In the genomic region with DNA sequence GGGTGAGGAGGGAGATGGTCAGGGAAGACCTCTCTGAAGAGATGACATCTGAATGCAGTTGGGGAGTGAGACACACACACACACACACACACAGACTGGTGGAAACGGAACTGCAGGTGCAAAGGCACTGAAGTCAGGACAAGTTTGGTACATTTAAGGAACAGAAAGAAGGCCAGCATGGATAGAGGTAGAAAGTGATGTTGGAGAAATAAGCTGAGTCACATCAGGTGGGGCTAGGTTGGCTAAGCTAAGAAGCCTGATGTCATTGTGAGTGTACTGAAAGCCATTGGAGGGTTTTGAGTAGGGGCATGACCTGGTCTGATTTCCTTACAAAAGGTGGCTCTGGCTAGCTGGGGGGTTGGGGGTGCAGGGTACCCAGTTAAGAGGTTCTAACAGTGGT, we compare ENCODE assay signal across 19 cellular contexts. TPM values are rescaled to one million over a fixed set of nuclear protein-coding genes. Genes with fewer than 3 reads are reported as not detected.
A peak's percentile ranks its signal among the peaks of the same experiment; 100 is the strongest.
DNase-seq lines count a peak whose midpoint lies in the region; ATAC-seq and TF ChIP-seq lines count a peak whose summit lies in the region.
"Had no signal": no experiment of that assay in that cellular context is flagged by ENCODE, and none has a peak within 500 bp of the region (broad histone marks: within the 10 kb centered on the region; RNA-seq: fewer than 3 reads in every experiment).

No MANE protein-coding gene starts in this region.

- H3K36me3 Mint-ChIP-seq in activated CD4-positive, alpha-beta T cell treated with anti-CD3 and anti-CD28 coated beads for 36 hours (ENCODE audit: low read depth), result no peaks in the 10 kb centered on the region
- H3K36me3 Mint-ChIP-seq in activated CD4-positive, alpha-beta T cell treated with anti-CD3 and anti-CD28 coated beads, Interleukin-2, amount 10 ng/mL, durations not matched to agents 7 days and 5 days (ENCODE audit: low read depth), result peaks cover 1% of the 10 kb centered on the region
- H3K36me3 Mint-ChIP-seq: CD14-positive monocyte, natural killer cell had no signal

- peak overlapping the region; percentile 8 for H3K27ac Mint-ChIP-seq in activated CD4-positive, alpha-beta T cell treated with anti-CD3 and anti-CD28 coated beads for 36 hours
- H3K27ac Mint-ChIP-seq in activated CD4-positive, alpha-beta T cell treated with anti-CD3 and anti-CD28 coated beads, Interleukin-2, amount 10 ng/mL, durations not matched to agents 7 days and 5 days, result no peak overlapping the region

- H3K4me3 Mint-ChIP-seq in activated CD4-positive, alpha-beta T cell treated with anti-CD3 and anti-CD28 coated beads for 36 hours, result no peak overlapping the region
- H3K4me3 Mint-ChIP-seq in activated CD4-positive, alpha-beta T cell treated with anti-CD3 and anti-CD28 coated beads, Interleukin-2, amount 10 ng/mL, durations not matched to agents 7 days and 5 days, result no peak overlapping the region
- H3K4me3 Mint-ChIP-seq: CD14-positive monocyte, natural killer cell had no signal

- BruUV-seq in PC-3 (replicated peaks; lab: Mats Ljungman, UMichigan), result no TSS peak

- peak overlapping the region; percentile 67 for H3K4me2 ChIP-seq in PC-3 (ENCODE audit: low read length)

- H2AFZ ChIP-seq in PC-3 (ENCODE audit: low read length), result no peak overlapping the region

- H3K4me1 ChIP-seq in PC-3 (ENCODE audit: insufficient read depth, low read length), result peaks cover 31% of the 10 kb centered on the region
- H3K4me1 ChIP-seq in body of pancreas, result peaks cover 20% of the 10 kb centered on the region
- H3K4me1 ChIP-seq: psoas muscle had no signal

- H3K4me3 ChIP-seq in PC-3 (ENCODE audit: low read length), result no peak overlapping the region
- H3K4me3 ChIP-seq in body of pancreas, result no peak overlapping the region
- H3K4me3 ChIP-seq: heart left ventricle, psoas muscle had no signal

- ATAC-seq in activated CD4-positive, alpha-beta T cell treated with anti-CD3 and anti-CD28 coated beads for 36 hours, result no peak
- ATAC-seq in PC-3 (peak; percentile 33; the same call in 1 of the 2 replicates), body of pancreas (no peak)
- ATAC-seq: heart left ventricle, natural killer cell, psoas muscle had no signal

- peak overlapping the region; percentile 18; the same call in 1 of the 2 replicates for H3K9ac ChIP-seq in PC-3 (ENCODE audit: low read length)

- peaks cover 33% of the 10 kb centered on the region for H3K4me1 Mint-ChIP-seq in activated CD4-positive, alpha-beta T cell treated with anti-CD3 and anti-CD28 coated beads for 36 hours
- peaks cover 30% of the 10 kb centered on the region for H3K4me1 Mint-ChIP-seq in activated CD4-positive, alpha-beta T cell treated with anti-CD3 and anti-CD28 coated beads, Interleukin-2, amount 10 ng/mL, durations not matched to agents 7 days and 5 days

- CTCF ChIA-PET in activated CD4-positive, alpha-beta T cell treated with anti-CD3 and anti-CD28 coated beads for 36 hours (lab: Charles Lee), result interaction anchor here (0.6 to 1.4 kb wide), 4 partner anchors 15 to 251 kb away, joined by 3 to 4 read pairs (median 4); partner anchors contain the start of gene HDHD3
- CTCF ChIA-PET in activated CD4-positive, alpha-beta T cell treated with anti-CD3 and anti-CD28 coated beads, Interleukin-2, amount 10 ng/mL, durations not matched to agents 7 days and 5 days (lab: Charles Lee), result interaction anchor here (0.6 to 5.2 kb wide), 4 partner anchors 11 to 49 kb away, joined by 3 to 34 read pairs (median 18); partner anchors contain the start of genes ALAD and WDR31
- CTCF ChIA-PET in PC-3 (lab: Charles Lee), result no interaction called here

- H3K9me2 ChIP-seq in PC-3 (replicated peaks; ENCODE audit: low read length), result no peaks in the 10 kb centered on the region

- no peak for TF ChIP-seq POLR2A in body of pancreas (IDR thresholded peaks at IDR 0.05)

- H4K20me1 ChIP-seq in PC-3 (ENCODE audit: low read length), result no peaks in the 10 kb centered on the region

- 50 to 77% methylated on average over 1 of the region's 1 CpG for WGBS in body of pancreas, 2 donors

- H3K79me2 ChIP-seq in PC-3 (ENCODE audit: low read length), result peaks cover 17% of the 10 kb centered on the region

- H3K27me3 Mint-ChIP-seq in activated CD4-positive, alpha-beta T cell treated with anti-CD3 and anti-CD28 coated beads for 36 hours, result peaks cover 44% of the 10 kb centered on the region
- H3K27me3 Mint-ChIP-seq in activated CD4-positive, alpha-beta T cell treated with anti-CD3 and anti-CD28 coated beads, Interleukin-2, amount 10 ng/mL, durations not matched to agents 7 days and 5 days, result peaks cover 23% of the 10 kb centered on the region

- POLR2A ChIA-PET in activated CD4-positive, alpha-beta T cell treated with anti-CD3 and anti-CD28 coated beads for 36 hours (lab: Charles Lee), result interaction anchor here (0.6 kb wide), 1 partner anchor 226 kb away, joined by 3 read pairs; no protein-coding TSS in a partner anchor
- POLR2A ChIA-PET in activated CD4-positive, alpha-beta T cell treated with anti-CD3 and anti-CD28 coated beads, Interleukin-2, amount 10 ng/mL, durations not matched to agents 7 days and 5 days (lab: Charles Lee), result interaction anchor here (0.6 kb wide), 1 partner anchor 14 kb away, joined by 3 read pairs; no protein-coding TSS in a partner anchor
- POLR2A ChIA-PET in PC-3 (lab: Charles Lee; ENCODE audit: unreplicated experiment), result no interaction called here

- H3K9me3 ChIP-seq in PC-3 (ENCODE audit: low read length) (no peaks in the 10 kb centered on the region), body of pancreas (no peaks in the 10 kb centered on the region)
- H3K9me3 ChIP-seq: heart left ventricle, psoas muscle had no signal

- no peaks in the 10 kb centered on the region for H3K36me3 ChIP-seq in PC-3 (ENCODE audit: low read depth, low read length)
- H3K36me3 ChIP-seq in body of pancreas (replicated peaks in 1 of 2; ENCODE audit: insufficient read depth in 1 of 2, low read depth in 2 of 2), result no peaks in the 10 kb centered on the region
- H3K36me3 ChIP-seq: heart left ventricle had no signal

- no peak for DNase-seq in activated CD4-positive, alpha-beta T cell treated with anti-CD3 and anti-CD28 coated beads for 36 hours
- no peak for DNase-seq in activated CD4-positive, alpha-beta T cell treated with anti-CD3 and anti-CD28 coated beads, Interleukin-2, amount 10 ng/mL, durations not matched to agents 7 days and 5 days
- DNase-seq in PC-3, result peak; percentile 53
- DNase-seq in kidney tubule cell (ENCODE audit: low spot score), result peak; percentile 63
- no peak for DNase-seq in ecto neural progenitor cell (ENCODE audit: low spot score)
- no peak for DNase-seq in body of pancreas
- DNase-seq: activated CD4-positive, alpha-beta T cell treated with anti-CD3 and anti-CD28 coated beads for 1 hour; activated T-cell treated with anti-CD3 and anti-CD28 coated beads for 4 hours; DMS153; HCEC 1CT; heart left ventricle; natural killer cell; NCI-H2029; psoas muscle; stimulated activated CD4-positive, alpha-beta T cell treated with anti-CD3 and anti-CD28 coated beads, Interleukin-12 subunit alpha, Interleukin-12 subunit beta, amount 100 ng/mL, for 4 hours; T1000 had no signal

- no peaks in the 10 kb centered on the region for H3F3A ChIP-seq in PC-3 (ENCODE audit: low read length, unreplicated experiment)

- no peaks in the 10 kb centered on the region for H3K9me3 Mint-ChIP-seq in activated CD4-positive, alpha-beta T cell treated with anti-CD3 and anti-CD28 coated beads for 36 hours (ENCODE audit: low read depth)
- no peaks in the 10 kb centered on the region for H3K9me3 Mint-ChIP-seq in activated CD4-positive, alpha-beta T cell treated with anti-CD3 and anti-CD28 coated beads, Interleukin-2, amount 10 ng/mL, durations not matched to agents 7 days and 5 days
- H3K9me3 Mint-ChIP-seq: CD14-positive monocyte, natural killer cell had no signal

- intact Hi-C loops in activated CD4-positive, alpha-beta T cell treated with anti-CD3 and anti-CD28 coated beads for 36 hours (cut with DNase I, micrococcal nuclease), result no loop called here
- intact Hi-C loops in PC-3 (cut with micrococcal nuclease) (no loop called here), body of pancreas (cut with DNase I) (no loop called here)

- TF ChIP-seq CTCF in PC-3 (conservative IDR thresholded peaks at IDR 0.05; ENCODE audit: low read depth, low read length) (no peak), body of pancreas (IDR thresholded peaks at IDR 0.05) (no peak)

- H3K27ac ChIP-seq in PC-3 (ENCODE audit: low read length), result peak overlapping the region; percentile 72
- no peak overlapping the region for H3K27ac ChIP-seq in body of pancreas
- H3K27ac ChIP-seq: heart left ventricle, psoas muscle had no signal

- H3K27me3 ChIP-seq in PC-3 (ENCODE audit: low read length), result no peaks in the 10 kb centered on the region
- no peaks in the 10 kb centered on the region for H3K27me3 ChIP-seq in body of pancreas

RNA-seq across cellular contexts. Expression of gene BSPRY, which starts 3.1 kb away (rescaled TPM):
- total RNA-seq in activated CD4-positive, alpha-beta T cell treated with anti-CD3 and anti-CD28 coated beads for 36 hours, result 1 to 10 TPM; 5.7 to 6.6 TPM
- total RNA-seq in activated CD4-positive, alpha-beta T cell treated with anti-CD3 and anti-CD28 coated beads, Interleukin-2, amount 10 ng/mL, durations not matched to agents 7 days and 5 days, result 1 to 10 TPM; 2.0 to 2.3 TPM
- total RNA-seq in PC-3 (2014; rRNA removed), result 22.6 and 23.7 TPM in 2 replicates
- total RNA-seq in body of pancreas, result 10 to 100 TPM; 27.0 to 47.0 TPM
- total RNA-seq: fibroblast of lung, lung microvascular endothelial cell, psoas muscle had no signal

RNA-seq across cellular contexts. Expression of gene WDR31, which starts 12.3 kb away (rescaled TPM):
- total RNA-seq in activated CD4-positive, alpha-beta T cell treated with anti-CD3 and anti-CD28 coated beads for 36 hours, result 1 to 10 TPM; 1.7 to 2.1 TPM
- total RNA-seq in activated CD4-positive, alpha-beta T cell treated with anti-CD3 and anti-CD28 coated beads, Interleukin-2, amount 10 ng/mL, durations not matched to agents 7 days and 5 days, result under 1 TPM; 0.55 to 0.87 TPM
- 1.7 TPM in 2 replicates for total RNA-seq in PC-3 (2014; rRNA removed)
- 1 to 10 TPM; 1.0 to 2.3 TPM for total RNA-seq in body of pancreas

RNA-seq across cellular contexts. Expression of gene HDHD3, which starts 24.4 kb away (rescaled TPM):
- total RNA-seq in activated CD4-positive, alpha-beta T cell treated with anti-CD3 and anti-CD28 coated beads for 36 hours, result 10 to 100 TPM; 12.7 to 16.5 TPM
- total RNA-seq in activated CD4-positive, alpha-beta T cell treated with anti-CD3 and anti-CD28 coated beads, Interleukin-2, amount 10 ng/mL, durations not matched to agents 7 days and 5 days, result 10 to 100 TPM; 16.2 to 20.2 TPM
- total RNA-seq in PC-3 (2014; rRNA removed), result 17.8 and 19.2 TPM in 2 replicates
- 10 to 100 TPM; 38.9 to 51.9 TPM for total RNA-seq in body of pancreas

RNA-seq across cellular contexts. Expression of gene ALAD, which starts 48.7 kb away (rescaled TPM):
- total RNA-seq in activated CD4-positive, alpha-beta T cell treated with anti-CD3 and anti-CD28 coated beads for 36 hours, result 10 to 100 TPM; 20.2 to 30.1 TPM
- total RNA-seq in activated CD4-positive, alpha-beta T cell treated with anti-CD3 and anti-CD28 coated beads, Interleukin-2, amount 10 ng/mL, durations not matched to agents 7 days and 5 days, result 10 to 100 TPM; 37.5 to 40.6 TPM
- 6.6 and 7.9 TPM in 2 replicates for total RNA-seq in PC-3 (2014; rRNA removed)
- 10 to 100 TPM; 42.5 to 44.1 TPM for total RNA-seq in body of pancreas

RNA-seq across cellular contexts. Expression of gene RNF183, which starts 49.2 kb away (rescaled TPM):
- total RNA-seq in activated CD4-positive, alpha-beta T cell treated with anti-CD3 and anti-CD28 coated beads for 36 hours, result under 1 TPM; 0.37 to 0.64 TPM
- not detected for total RNA-seq in activated CD4-positive, alpha-beta T cell treated with anti-CD3 and anti-CD28 coated beads, Interleukin-2, amount 10 ng/mL, durations not matched to agents 7 days and 5 days
- not detected in 2 replicates for total RNA-seq in PC-3 (2014; rRNA removed)
- total RNA-seq in body of pancreas, result not detected
- total RNA-seq: fibroblast of lung, heart left ventricle, lung microvascular endothelial cell, natural killer cell, psoas muscle had no signal

Comparison
In these comparisons a context has a peak if more than half of its experiments do, and no peak if none do; other contexts are left out.
1. DNase-seq: peak in PC-3 (single experiment) and kidney tubule cell (single experiment); none in activated CD4-positive, alpha-beta T cell treated with anti-CD3 and anti-CD28 coated beads for 36 hours (single experiment), activated CD4-positive, alpha-beta T cell treated with anti-CD3 and anti-CD28 coated beads, Interleukin-2, amount 10 ng/mL, durations not matched to agents 7 days and 5 days (single experiment), ecto neural progenitor cell (single experiment) and body of pancreas (0 of 4).